ENCODE assay signal across 1 cellular context in the genomic region with DNA sequence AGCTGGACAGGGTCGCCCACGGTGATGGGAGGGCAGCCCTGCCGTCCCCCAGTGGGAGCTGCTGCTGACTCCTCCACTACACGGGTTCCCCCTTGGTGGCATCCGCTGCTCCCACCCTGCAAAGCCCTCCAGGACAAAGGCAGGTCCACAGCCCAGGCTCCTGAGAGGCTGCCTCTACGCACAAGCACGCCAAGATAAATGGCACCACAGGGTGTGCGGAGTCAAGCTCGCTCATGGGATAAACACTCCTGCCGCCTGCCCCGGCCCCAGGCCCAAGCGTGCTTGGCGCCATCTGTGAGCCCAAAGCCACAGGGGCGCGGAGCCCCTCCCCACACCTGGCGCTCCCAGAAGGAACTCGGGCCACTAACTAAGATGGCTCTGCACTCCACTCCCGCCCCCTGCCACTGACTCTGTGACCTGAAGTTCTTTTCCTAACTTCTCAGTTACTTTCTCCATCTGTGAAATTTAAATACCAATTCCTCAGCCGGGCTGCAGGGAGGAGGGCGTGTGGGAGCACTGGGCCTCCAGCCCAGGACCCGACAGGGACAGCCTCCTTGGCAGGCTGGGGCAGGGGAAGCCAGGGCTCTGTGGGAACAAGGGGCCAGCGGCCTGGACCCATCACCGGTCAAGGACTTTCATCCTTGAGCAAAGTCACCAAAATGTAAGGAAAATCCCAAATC.
TF ChIP-seq lines count a peak whose summit lies in the region.

No MANE protein-coding gene starts in this region.

TF ChIP-seq in endothelial cell of umbilical vein, 7 proteins besides CTCF, POLR2A, EP300 and RAD21:
- no peak for TF ChIP-seq MYC (IDR thresholded peaks at IDR 0.05; ENCODE audit: low read depth, low read length)
- TF ChIP-seq JUN (IDR thresholded peaks at IDR 0.05; ENCODE audit: borderline replicate concordance, insufficient read depth, insufficient read length, low read depth) = no peak
- TF ChIP-seq POLR2AphosphoS5 (IDR thresholded peaks at IDR 0.05; ENCODE audit: insufficient read depth, low read depth, low read length) = no peak
- no peak for TF ChIP-seq EZH2 (IDR thresholded peaks at IDR 0.05; ENCODE audit: borderline replicate concordance, low read depth, low read length, severe bottlenecking)
- TF ChIP-seq GATA2 (IDR thresholded peaks at IDR 0.05; ENCODE audit: insufficient read depth, insufficient read length, low read depth, low read length) = no peak
- TF ChIP-seq FOS (IDR thresholded peaks at IDR 0.05; ENCODE audit: borderline replicate concordance, insufficient read depth, low read length) = no peak
- TF ChIP-seq MAX (IDR thresholded peaks at IDR 0.05; ENCODE audit: insufficient read depth, insufficient read length) = no peak
TF ChIP-seq in endothelial cell of umbilical vein: peak in this region for 0.
